In the genomic region with DNA sequence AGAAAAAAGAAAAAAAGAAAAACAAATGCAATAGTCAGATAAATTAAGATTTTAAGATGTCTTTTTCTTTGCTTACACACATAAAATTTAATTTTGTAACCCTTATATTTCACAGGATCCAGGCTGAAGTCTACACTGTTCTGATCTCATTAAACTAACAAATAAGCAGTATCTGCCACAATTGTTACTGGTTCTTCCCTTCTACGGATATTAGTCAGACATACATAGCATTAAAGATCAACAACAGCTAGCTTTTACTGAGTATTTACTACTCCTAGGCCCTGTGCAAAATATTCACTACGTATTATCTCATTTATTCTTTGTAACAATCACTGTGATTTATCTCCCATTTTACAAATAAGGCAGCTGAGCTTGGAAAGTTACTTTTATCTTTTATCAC, we compare ENCODE assay signal across 1 cellular context.
TF ChIP-seq lines count a peak whose summit lies in the region.

No MANE protein-coding gene starts in this region.

TF ChIP-seq in GM23338, 12 proteins besides CTCF, POLR2A, EP300 and RAD21 (continued from another document):
- TF ChIP-seq JUNB (IDR thresholded peaks at IDR 0.05; ENCODE audit: unreplicated experiment) = no peak
